ENCODE assay signal across 7 cellular contexts in the genomic region with DNA sequence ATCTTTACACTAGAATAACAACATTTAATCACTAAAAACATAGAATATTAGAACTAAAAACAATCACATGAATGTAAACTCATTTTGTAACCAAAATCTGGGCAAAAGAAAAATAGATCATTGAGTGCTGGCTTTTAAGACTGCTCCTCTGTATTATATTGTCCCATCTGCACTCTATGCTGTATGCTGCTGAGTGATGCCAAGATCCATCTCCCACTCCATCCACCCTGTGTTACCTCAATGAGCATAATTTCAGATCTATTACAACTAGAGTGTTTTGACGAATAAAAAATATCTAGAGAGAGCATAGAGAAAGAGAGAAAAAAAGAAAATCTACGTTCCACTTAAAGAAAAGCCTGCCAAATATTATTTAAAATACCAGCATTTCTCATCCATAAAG.
"Had no signal": no experiment of that assay in that cellular context is flagged by ENCODE, and none has a peak within 500 bp of the region (broad histone marks: within the 10 kb centered on the region; RNA-seq: fewer than 3 reads in every experiment).

No MANE protein-coding gene starts in this region.

- H3K4me1 ChIP-seq: HAP-1 had no signal

- H3K9me3 ChIP-seq: HAP-1 had no signal

- H3K9ac ChIP-seq: GM23248 had no signal

- H3K27ac ChIP-seq: GM23248 had no signal

- H3K36me3 ChIP-seq: HAP-1 had no signal

- DNase-seq: GM23248, H7, H9, HCEC 1CT, HFFc6 had no signal

- H3K4me3 ChIP-seq: GM23248, GM23338, HAP-1 had no signal
